Comparison of ENCODE assay signal across 1 cellular context in the genomic region with DNA sequence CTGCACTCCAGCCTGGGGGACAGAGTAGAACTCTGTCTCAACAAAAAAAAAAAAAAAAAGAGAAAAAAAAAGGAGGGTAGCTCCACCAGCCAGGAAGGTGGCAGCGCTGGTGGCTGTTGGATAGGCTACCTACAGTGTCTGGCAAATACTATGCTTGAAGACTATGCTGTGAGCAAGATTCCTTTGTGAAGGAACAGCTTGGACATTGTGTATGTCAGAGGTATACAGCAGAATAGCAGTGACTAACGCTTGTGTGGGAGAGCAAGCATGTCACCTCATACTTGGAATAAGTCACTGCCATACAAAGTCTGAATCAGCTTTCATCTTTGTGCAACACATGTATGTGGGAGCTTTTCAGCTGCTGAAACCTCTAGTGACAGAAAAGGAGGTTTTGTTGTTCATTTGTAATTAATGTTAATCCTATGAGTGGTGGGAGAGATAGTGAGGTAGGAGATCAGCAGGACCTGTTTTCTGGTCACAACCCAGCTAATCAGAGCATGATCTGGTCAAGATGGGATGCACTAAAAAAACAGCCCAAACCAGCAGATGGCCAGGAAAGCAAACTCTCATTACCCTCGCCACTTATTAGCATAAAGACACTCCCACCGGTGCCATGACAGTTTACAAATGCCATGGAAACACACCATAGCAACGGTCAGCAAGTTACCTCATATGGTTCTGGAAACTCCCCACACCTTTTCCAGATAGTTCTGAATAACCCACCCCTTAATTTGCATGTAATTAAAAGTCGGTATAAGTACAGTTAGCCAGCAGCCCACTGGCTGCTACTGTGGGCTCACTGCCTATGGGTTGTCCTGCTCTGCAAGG.
TF ChIP-seq lines count a peak whose summit lies in the region.

No MANE protein-coding gene starts in this region.

TF ChIP-seq in K562, 482 proteins besides CTCF, POLR2A, EP300 and RAD21 (continued from another document):
- TF ChIP-seq, protein P1, sequence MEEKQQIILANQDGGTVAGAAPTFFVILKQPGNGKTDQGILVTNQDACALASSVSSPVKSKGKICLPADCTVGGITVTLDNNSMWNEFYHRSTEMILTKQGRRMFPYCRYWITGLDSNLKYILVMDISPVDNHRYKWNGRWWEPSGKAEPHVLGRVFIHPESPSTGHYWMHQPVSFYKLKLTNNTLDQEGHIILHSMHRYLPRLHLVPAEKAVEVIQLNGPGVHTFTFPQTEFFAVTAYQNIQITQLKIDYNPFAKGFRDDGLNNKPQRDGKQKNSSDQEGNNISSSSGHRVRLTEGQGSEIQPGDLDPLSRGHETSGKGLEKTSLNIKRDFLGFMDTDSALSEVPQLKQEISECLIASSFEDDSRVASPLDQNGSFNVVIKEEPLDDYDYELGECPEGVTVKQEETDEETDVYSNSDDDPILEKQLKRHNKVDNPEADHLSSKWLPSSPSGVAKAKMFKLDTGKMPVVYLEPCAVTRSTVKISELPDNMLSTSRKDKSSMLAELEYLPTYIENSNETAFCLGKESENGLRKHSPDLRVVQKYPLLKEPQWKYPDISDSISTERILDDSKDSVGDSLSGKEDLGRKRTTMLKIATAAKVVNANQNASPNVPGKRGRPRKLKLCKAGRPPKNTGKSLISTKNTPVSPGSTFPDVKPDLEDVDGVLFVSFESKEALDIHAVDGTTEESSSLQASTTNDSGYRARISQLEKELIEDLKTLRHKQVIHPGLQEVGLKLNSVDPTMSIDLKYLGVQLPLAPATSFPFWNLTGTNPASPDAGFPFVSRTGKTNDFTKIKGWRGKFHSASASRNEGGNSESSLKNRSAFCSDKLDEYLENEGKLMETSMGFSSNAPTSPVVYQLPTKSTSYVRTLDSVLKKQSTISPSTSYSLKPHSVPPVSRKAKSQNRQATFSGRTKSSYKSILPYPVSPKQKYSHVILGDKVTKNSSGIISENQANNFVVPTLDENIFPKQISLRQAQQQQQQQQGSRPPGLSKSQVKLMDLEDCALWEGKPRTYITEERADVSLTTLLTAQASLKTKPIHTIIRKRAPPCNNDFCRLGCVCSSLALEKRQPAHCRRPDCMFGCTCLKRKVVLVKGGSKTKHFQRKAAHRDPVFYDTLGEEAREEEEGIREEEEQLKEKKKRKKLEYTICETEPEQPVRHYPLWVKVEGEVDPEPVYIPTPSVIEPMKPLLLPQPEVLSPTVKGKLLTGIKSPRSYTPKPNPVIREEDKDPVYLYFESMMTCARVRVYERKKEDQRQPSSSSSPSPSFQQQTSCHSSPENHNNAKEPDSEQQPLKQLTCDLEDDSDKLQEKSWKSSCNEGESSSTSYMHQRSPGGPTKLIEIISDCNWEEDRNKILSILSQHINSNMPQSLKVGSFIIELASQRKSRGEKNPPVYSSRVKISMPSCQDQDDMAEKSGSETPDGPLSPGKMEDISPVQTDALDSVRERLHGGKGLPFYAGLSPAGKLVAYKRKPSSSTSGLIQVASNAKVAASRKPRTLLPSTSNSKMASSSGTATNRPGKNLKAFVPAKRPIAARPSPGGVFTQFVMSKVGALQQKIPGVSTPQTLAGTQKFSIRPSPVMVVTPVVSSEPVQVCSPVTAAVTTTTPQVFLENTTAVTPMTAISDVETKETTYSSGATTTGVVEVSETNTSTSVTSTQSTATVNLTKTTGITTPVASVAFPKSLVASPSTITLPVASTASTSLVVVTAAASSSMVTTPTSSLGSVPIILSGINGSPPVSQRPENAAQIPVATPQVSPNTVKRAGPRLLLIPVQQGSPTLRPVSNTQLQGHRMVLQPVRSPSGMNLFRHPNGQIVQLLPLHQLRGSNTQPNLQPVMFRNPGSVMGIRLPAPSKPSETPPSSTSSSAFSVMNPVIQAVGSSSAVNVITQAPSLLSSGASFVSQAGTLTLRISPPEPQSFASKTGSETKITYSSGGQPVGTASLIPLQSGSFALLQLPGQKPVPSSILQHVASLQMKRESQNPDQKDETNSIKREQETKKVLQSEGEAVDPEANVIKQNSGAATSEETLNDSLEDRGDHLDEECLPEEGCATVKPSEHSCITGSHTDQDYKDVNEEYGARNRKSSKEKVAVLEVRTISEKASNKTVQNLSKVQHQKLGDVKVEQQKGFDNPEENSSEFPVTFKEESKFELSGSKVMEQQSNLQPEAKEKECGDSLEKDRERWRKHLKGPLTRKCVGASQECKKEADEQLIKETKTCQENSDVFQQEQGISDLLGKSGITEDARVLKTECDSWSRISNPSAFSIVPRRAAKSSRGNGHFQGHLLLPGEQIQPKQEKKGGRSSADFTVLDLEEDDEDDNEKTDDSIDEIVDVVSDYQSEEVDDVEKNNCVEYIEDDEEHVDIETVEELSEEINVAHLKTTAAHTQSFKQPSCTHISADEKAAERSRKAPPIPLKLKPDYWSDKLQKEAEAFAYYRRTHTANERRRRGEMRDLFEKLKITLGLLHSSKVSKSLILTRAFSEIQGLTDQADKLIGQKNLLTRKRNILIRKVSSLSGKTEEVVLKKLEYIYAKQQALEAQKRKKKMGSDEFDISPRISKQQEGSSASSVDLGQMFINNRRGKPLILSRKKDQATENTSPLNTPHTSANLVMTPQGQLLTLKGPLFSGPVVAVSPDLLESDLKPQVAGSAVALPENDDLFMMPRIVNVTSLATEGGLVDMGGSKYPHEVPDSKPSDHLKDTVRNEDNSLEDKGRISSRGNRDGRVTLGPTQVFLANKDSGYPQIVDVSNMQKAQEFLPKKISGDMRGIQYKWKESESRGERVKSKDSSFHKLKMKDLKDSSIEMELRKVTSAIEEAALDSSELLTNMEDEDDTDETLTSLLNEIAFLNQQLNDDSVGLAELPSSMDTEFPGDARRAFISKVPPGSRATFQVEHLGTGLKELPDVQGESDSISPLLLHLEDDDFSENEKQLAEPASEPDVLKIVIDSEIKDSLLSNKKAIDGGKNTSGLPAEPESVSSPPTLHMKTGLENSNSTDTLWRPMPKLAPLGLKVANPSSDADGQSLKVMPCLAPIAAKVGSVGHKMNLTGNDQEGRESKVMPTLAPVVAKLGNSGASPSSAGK (IDR thresholded peaks at IDR 0.05), result no peak
- TF ChIP-seq ATF3 (IDR thresholded peaks at IDR 0.05) (peak; percentile 14; the same call in 1 of the 2 replicates), ATF3 (CRISPR knock-in tag; conservative IDR thresholded peaks at IDR 0.05) (no peak)
